In genomic region chr20:1964659-1965405, GRCh38 we compare ENCODE assay signal across 9 cellular contexts. TPM values are rescaled to one million over a fixed set of nuclear protein-coding genes. Genes with fewer than 3 reads are reported as not detected.
DNase-seq lines count a peak whose midpoint lies in the region; ATAC-seq and TF ChIP-seq lines count a peak whose summit lies in the region.
"Had no signal": no experiment of that assay in that cellular context is flagged by ENCODE, and none has a peak within 500 bp of the region (broad histone marks: within the 10 kb centered on the region; RNA-seq: fewer than 3 reads in every experiment).

No MANE protein-coding gene starts in this region.

- H3K4me3 ChIP-seq in NT2/D1 (ENCODE audit: insufficient read length, low read depth) (no peak overlapping the region), retinal pigment epithelial cell (ENCODE audit: low read length) (no peak overlapping the region), mammary epithelial cell (replicated peaks in 1 of 3; ENCODE audit: insufficient read depth in 1 of 3, low read depth in 2 of 3, low read length in 3 of 3) (no peak overlapping the region)

- no peak overlapping the region for H3K4me2 ChIP-seq in mammary epithelial cell (ENCODE audit: insufficient read depth, low read depth, low read length)

- no peaks in the 10 kb centered on the region for H3K4me1 ChIP-seq in NT2/D1 (ENCODE audit: insufficient read depth, insufficient read length)
- peaks cover 3% of the 10 kb centered on the region for H3K4me1 ChIP-seq in mammary epithelial cell (ENCODE audit: insufficient read depth, low read length)

- H2AFZ ChIP-seq in mammary epithelial cell (ENCODE audit: low read depth, low read length): no peak overlapping the region

- no peaks in the 10 kb centered on the region for H4K20me1 ChIP-seq in mammary epithelial cell (ENCODE audit: insufficient read depth, low read length)

- H3K9ac ChIP-seq in NT2/D1 (ENCODE audit: insufficient read length, low read depth) (peak overlapping the region; percentile 8), mammary epithelial cell (ENCODE audit: insufficient read depth, low read length) (no peak overlapping the region)

- CTCF ChIA-PET in mammary epithelial cell (lab: Charles Lee; ENCODE audit: low non-redundant PET): no interaction called here

- whole genome bisulfite sequencing in mammary epithelial cell (ENCODE audit: low coverage, missing lambda C conversion rate): 86% methylated on average over 14 of the region's 14 CpGs

- no peaks in the 10 kb centered on the region for H3K36me3 ChIP-seq in NT2/D1 (ENCODE audit: insufficient read depth, insufficient read length, low read length)
- no peaks in the 10 kb centered on the region for H3K36me3 ChIP-seq in mammary epithelial cell (ENCODE audit: insufficient read depth, low read length)
- H3K36me3 ChIP-seq: vagina had no signal

- ATAC-seq in GM21619 (IDR thresholded peaks at IDR 0.05; ENCODE audit: unreplicated experiment): no peak
- ATAC-seq in Right ventricle myocardium inferior: no peak

- H3K9me3 ChIP-seq in NT2/D1 (ENCODE audit: insufficient read depth, low read length) (no peaks in the 10 kb centered on the region), mammary epithelial cell (replicated peaks; ENCODE audit: insufficient read depth, low read length) (no peaks in the 10 kb centered on the region)
- H3K9me3 ChIP-seq: vagina had no signal

- intact Hi-C loops in dendritic cell treated with granulocyte-macrophage colony-stimulating factor and Interleukin-4, amounts not matched to agents 40 ng/mL and 50 ng/mL, for 4 days (cut with micrococcal nuclease): loop anchor here (1.0 kb wide), 1 partner anchor 207 kb away; no protein-coding TSS in a partner anchor
- intact Hi-C loops in mammary epithelial cell (cut with micrococcal nuclease): loop anchor here (1.0 to 5.0 kb wide), 6 partner anchors 64 to 487 kb away; no protein-coding TSS in a partner anchor
- intact Hi-C loops in Right ventricle myocardium inferior (cut with DNase I): loop anchor here (2.0 kb wide), 1 partner anchor 486 kb away; no protein-coding TSS in a partner anchor

- peak; percentile 39 for TF ChIP-seq CTCF in retinal pigment epithelial cell (conservative IDR thresholded peaks at IDR 0.05; ENCODE audit: low read depth, low read length)
- TF ChIP-seq CTCF in mammary epithelial cell (conservative IDR thresholded peaks at IDR 0.05 in 1 of 2, IDR thresholded peaks at IDR 0.05 in 1 of 2; ENCODE audit: extremely low read depth in 1 of 2, insufficient read depth in 1 of 2, low read depth in 1 of 2, low read length in 2 of 2): no peak

- no TSS peak for BruUV-seq in mammary epithelial cell (replicated peaks; lab: Mats Ljungman, UMichigan)

- H3K79me2 ChIP-seq in mammary epithelial cell (ENCODE audit: insufficient read depth, low read length): no peaks in the 10 kb centered on the region

- dilution Hi-C loops in mammary epithelial cell (cut with HindIII; ENCODE audit: low sequenced_read_pairs): no loop called here

- in situ Hi-C loops in mammary epithelial cell (cut with MboI; ENCODE audit: low sequenced_read_pairs in 2 of 2): loop anchor here in 1 of 2 donors (10.0 kb wide), 1 partner anchor 210 kb away; no protein-coding TSS in a partner anchor

- H3K27me3 Mint-ChIP-seq in dendritic cell treated with granulocyte-macrophage colony-stimulating factor and Interleukin-4, amounts not matched to agents 40 ng/mL and 50 ng/mL, for 4 days: peaks cover 1% of the 10 kb centered on the region

- peaks cover 38% of the 10 kb centered on the region for H3K4me1 Mint-ChIP-seq in dendritic cell treated with granulocyte-macrophage colony-stimulating factor and Interleukin-4, amounts not matched to agents 40 ng/mL and 50 ng/mL, for 4 days (ENCODE audit: low read depth)

- H3K4me3 Mint-ChIP-seq in dendritic cell treated with granulocyte-macrophage colony-stimulating factor and Interleukin-4, amounts not matched to agents 40 ng/mL and 50 ng/mL, for 4 days: no peak overlapping the region

- H3K36me3 Mint-ChIP-seq in dendritic cell treated with granulocyte-macrophage colony-stimulating factor and Interleukin-4, amounts not matched to agents 40 ng/mL and 50 ng/mL, for 4 days (ENCODE audit: low read depth): no peaks in the 10 kb centered on the region

- no peaks in the 10 kb centered on the region for H3K9me3 Mint-ChIP-seq in dendritic cell treated with granulocyte-macrophage colony-stimulating factor and Interleukin-4, amounts not matched to agents 40 ng/mL and 50 ng/mL, for 4 days

- no peak overlapping the region for H3K27ac ChIP-seq in mammary epithelial cell (ENCODE audit: insufficient read depth, low read depth, low read length)
- H3K27ac ChIP-seq: vagina had no signal

- DNase-seq in GM03348 (ENCODE audit: low spot score) (peak; percentile 37), NT2/D1 (ENCODE audit: low read depth, low spot score) (peak; percentile 64), retinal pigment epithelial cell (ENCODE audit: low read depth) (no peak), KG1 (lab: John Stamatoyannopoulos, UW) (no peak), mammary epithelial cell (no peak), Right ventricle myocardium inferior (ENCODE audit: missing footprints) (no peak)

- H3K27ac Mint-ChIP-seq in dendritic cell treated with granulocyte-macrophage colony-stimulating factor and Interleukin-4, amounts not matched to agents 40 ng/mL and 50 ng/mL, for 4 days: peak overlapping the region; percentile 40

- H3K27me3 ChIP-seq in NT2/D1 (ENCODE audit: insufficient read depth, insufficient read length) (peaks cover 7% of the 10 kb centered on the region), mammary epithelial cell (ENCODE audit: insufficient read depth, low read length) (no peaks in the 10 kb centered on the region)
- H3K27me3 ChIP-seq: vagina had no signal

RNA-seq across cellular contexts. Expression of gene PDYN, which starts 29.0 kb away (rescaled TPM):
- total RNA-seq in mammary epithelial cell (not detected), Right ventricle myocardium inferior (not detected)
- polyA plus RNA-seq in mammary epithelial cell: not detected
- not detected for polyA minus RNA-seq in mammary epithelial cell
- total RNA-seq: vagina had no signal

Comparison
In these comparisons a context has a peak if more than half of its experiments do, and no peak if none do; other contexts are left out.
1. DNase-seq: peak in GM03348 (single experiment) and NT2/D1 (single experiment); none in retinal pigment epithelial cell (single experiment), KG1 (single experiment), mammary epithelial cell (single experiment) and Right ventricle myocardium inferior (single experiment).